In the genomic region with DNA sequence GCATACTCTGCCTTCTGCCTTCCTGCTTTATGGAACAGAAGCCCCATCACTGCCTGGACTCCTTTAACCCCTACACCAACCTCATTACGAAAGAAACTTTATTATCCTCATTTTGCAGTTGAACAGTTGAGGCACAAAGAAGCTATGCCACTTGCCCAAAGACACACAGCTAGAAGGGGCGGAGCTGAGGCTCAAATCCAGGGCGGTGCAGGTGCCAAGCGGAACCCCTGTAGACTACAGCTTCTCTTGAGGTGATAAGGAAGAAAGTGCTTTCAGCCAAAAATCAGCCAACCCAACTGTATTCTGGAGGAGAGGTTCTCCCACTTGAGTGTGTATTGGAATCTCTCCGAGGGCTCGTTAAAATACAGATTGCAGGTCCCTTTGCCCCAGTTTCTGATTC, we compare ENCODE assay signal across 11 cellular contexts. TPM values are rescaled to one million over a fixed set of nuclear protein-coding genes. Genes with fewer than 3 reads are reported as not detected.
DNase-seq lines count a peak whose midpoint lies in the region; ATAC-seq and TF ChIP-seq lines count a peak whose summit lies in the region.
"Had no signal": no experiment of that assay in that cellular context is flagged by ENCODE, and none has a peak within 500 bp of the region (broad histone marks: within the 10 kb centered on the region; RNA-seq: fewer than 3 reads in every experiment).

No MANE protein-coding gene starts in this region.

- TF ChIP-seq CTCF in esophagus squamous epithelium (IDR thresholded peaks at IDR 0.05) (no peak), HFFc6 (IDR thresholded peaks at IDR 0.05) (no peak)

- intact Hi-C loops in esophagus squamous epithelium (cut with DNase I), result loop anchor here (2.0 kb wide), 1 partner anchor 15 kb away; no protein-coding TSS in a partner anchor

- no peaks in the 10 kb centered on the region for H3K9me3 Mint-ChIP-seq in activated T-cell treated with anti-CD3 and anti-CD28 coated beads, Interleukin-2, amount 50 U/mL, for 4 hours
- no peaks in the 10 kb centered on the region for H3K9me3 Mint-ChIP-seq in HFFc6

- ATAC-seq in activated T-cell treated with anti-CD3 and anti-CD28 coated beads, Interleukin-2, amount 50 U/mL, for 4 hours, result no peak
- ATAC-seq in HG03025 (IDR thresholded peaks at IDR 0.05; ENCODE audit: low FRiP score, unreplicated experiment), result no peak

- H3K9ac ChIP-seq in subcutaneous abdominal adipose tissue (ENCODE audit: low read length in 5 of 5), result no peak overlapping the region

- peaks cover 80% of the 10 kb centered on the region for H3K4me1 Mint-ChIP-seq in activated T-cell treated with anti-CD3 and anti-CD28 coated beads, Interleukin-2, amount 50 U/mL, for 4 hours (ENCODE audit: low read depth)
- H3K4me1 Mint-ChIP-seq in HFFc6 (ENCODE audit: low read depth), result peaks cover 12% of the 10 kb centered on the region

- H3K27ac ChIP-seq in esophagus squamous epithelium (peak overlapping the region; percentile 56 to 85 (median 80)), subcutaneous abdominal adipose tissue (ENCODE audit: low read depth, low read length) (peak overlapping the region; percentile 76)

- no peak overlapping the region for H3K4me3 ChIP-seq in esophagus squamous epithelium
- no peak overlapping the region for H3K4me3 ChIP-seq in subcutaneous abdominal adipose tissue (ENCODE audit: low read depth in 1 of 5, low read length in 5 of 5)

- DNase-seq in activated T-cell treated with anti-CD3 and anti-CD28 coated beads, Interleukin-2, amount 50 U/mL, for 4 hours, result no peak
- DNase-seq in activated T-cell treated with anti-CD3 and anti-CD28 coated beads, Interleukin-2, amount 50 U/mL, for 1 hour, result no peak
- DNase-seq in activated CD4-positive, alpha-beta T cell treated with anti-CD3 and anti-CD28 coated beads, Interleukin-2, amount 50 U/mL, for 48 hours, result peak; percentile 20 to 28
- DNase-seq in esophagus squamous epithelium (lab: John Stamatoyannopoulos, UW), result no peak
- DNase-seq in HFFc6, result no peak
- DNase-seq in dedifferentiated amniotic fluid mesenchymal stem cell (ENCODE audit: extremely low spot score), result no peak
- DNase-seq: IMR-90, kidney glomerular epithelial cell, NCI-H345 had no signal

- no peaks in the 10 kb centered on the region for H3K9me3 ChIP-seq in esophagus squamous epithelium
- no peaks in the 10 kb centered on the region for H3K9me3 ChIP-seq in subcutaneous abdominal adipose tissue (ENCODE audit: control insufficient read depth in 5 of 5, low read length in 5 of 5)

- no peaks in the 10 kb centered on the region for H3K27me3 Mint-ChIP-seq in activated T-cell treated with anti-CD3 and anti-CD28 coated beads, Interleukin-2, amount 50 U/mL, for 4 hours (ENCODE audit: low read depth)
- peaks cover 39% of the 10 kb centered on the region for H3K27me3 Mint-ChIP-seq in HFFc6 (ENCODE audit: insufficient read depth)

- peak overlapping the region; percentile 89 for H3K4me3 Mint-ChIP-seq in activated T-cell treated with anti-CD3 and anti-CD28 coated beads, Interleukin-2, amount 50 U/mL, for 4 hours
- H3K4me3 Mint-ChIP-seq in HFFc6, result no peak overlapping the region

- H3K27ac Mint-ChIP-seq in HFFc6, result no peak overlapping the region

- H3K36me3 Mint-ChIP-seq in activated T-cell treated with anti-CD3 and anti-CD28 coated beads, Interleukin-2, amount 50 U/mL, for 4 hours (ENCODE audit: insufficient read depth), result peaks cover under 1% of the 10 kb centered on the region
- H3K36me3 Mint-ChIP-seq in HFFc6 (ENCODE audit: low read depth), result no peaks in the 10 kb centered on the region

- H3K27me3 ChIP-seq in esophagus squamous epithelium (no peaks in the 10 kb centered on the region), subcutaneous abdominal adipose tissue (ENCODE audit: control insufficient read depth in 5 of 5, insufficient read depth in 4 of 5, low read length in 5 of 5) (no peaks in the 10 kb centered on the region)

- H3K36me3 ChIP-seq in esophagus squamous epithelium, result no peaks in the 10 kb centered on the region
- H3K36me3 ChIP-seq in subcutaneous abdominal adipose tissue (ENCODE audit: control insufficient read depth in 5 of 5, insufficient read depth in 5 of 5, low read length in 5 of 5), result no peaks in the 10 kb centered on the region

- H3K4me1 ChIP-seq in esophagus squamous epithelium (peaks cover 4 to 68% (median 15%) of the 10 kb centered on the region in 3 donors), subcutaneous abdominal adipose tissue (ENCODE audit: control insufficient read depth in 5 of 5, insufficient read depth in 5 of 5, low read length in 5 of 5) (peaks cover 4 to 80% (median 50%) of the 10 kb centered on the region in 5 donors)

- 67 to 68% methylated on average over 5 to 6 of the region's 6 CpGs for WGBS in esophagus squamous epithelium, 2 donors

- no peak for TF ChIP-seq POLR2A in esophagus squamous epithelium (IDR thresholded peaks at IDR 0.05)

RNA-seq across cellular contexts. Expression of gene RASSF2, which starts 11.2 kb away (rescaled TPM):
- total RNA-seq in activated T-cell treated with anti-CD3 and anti-CD28 coated beads, Interleukin-2, amount 50 U/mL, for 4 hours, result 10 to 100 TPM; 17.1 to 19.8 (median 18.4) TPM
- 10 to 100 TPM in 1 of 4 donors, 1 to 10 TPM in 3; 1.6 to 17.5 (median 5.4) TPM for total RNA-seq in esophagus squamous epithelium
- 1 to 10 TPM; 2.4 to 4.6 (median 3.0) TPM for total RNA-seq in HFFc6 (2021; fragmentation: NEBNext Ultra II Directional; extraction: Animal tissue kit (Norgen Biotek cat#: 25700))

Comparison
In these comparisons a context has a peak if more than half of its experiments do, and no peak if none do; other contexts are left out.
1. DNase-seq: peak in activated CD4-positive, alpha-beta T cell treated with anti-CD3 and anti-CD28 coated beads, Interleukin-2, amount 50 U/mL, for 48 hours (2 of 2); none in activated T-cell treated with anti-CD3 and anti-CD28 coated beads, Interleukin-2, amount 50 U/mL, for 4 hours (single experiment), activated T-cell treated with anti-CD3 and anti-CD28 coated beads, Interleukin-2, amount 50 U/mL, for 1 hour (single experiment), esophagus squamous epithelium (single experiment), HFFc6 (single experiment) and dedifferentiated amniotic fluid mesenchymal stem cell (single experiment).